12 cellular contexts compared by ENCODE assay signal in the genomic region with DNA sequence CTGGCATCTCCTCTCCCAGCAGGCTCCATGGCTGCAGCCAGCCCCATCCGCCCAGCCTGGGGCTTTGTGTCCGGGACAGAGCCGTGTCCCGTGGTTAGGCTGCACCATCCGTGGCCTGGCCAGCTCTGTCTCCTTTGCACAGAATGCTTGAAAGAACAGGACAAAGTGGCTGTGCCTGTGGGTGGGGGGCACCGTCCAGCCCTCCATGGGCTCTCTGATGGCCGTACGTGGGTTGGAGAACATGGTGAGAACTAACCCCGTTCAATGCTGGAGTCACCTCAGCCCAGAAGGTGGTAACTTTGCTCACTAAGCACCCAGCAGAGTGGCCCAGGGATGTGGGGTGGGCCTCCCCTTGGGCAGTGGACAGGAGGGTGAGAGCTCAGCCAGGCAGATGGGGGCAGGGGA. TPM values are rescaled to one million over a fixed set of nuclear protein-coding genes. Genes with fewer than 3 reads are reported as not detected.
DNase-seq lines count a peak whose midpoint lies in the region; ATAC-seq and TF ChIP-seq lines count a peak whose summit lies in the region.
"Had no signal": no experiment of that assay in that cellular context is flagged by ENCODE, and none has a peak within 500 bp of the region (broad histone marks: within the 10 kb centered on the region; RNA-seq: fewer than 3 reads in every experiment).

No MANE protein-coding gene starts in this region.

- H3K27ac ChIP-seq in VCaP (peak overlapping the region; percentile 89), caudate nucleus (ENCODE audit: low read depth, low read length) (no peak overlapping the region)

- ATAC-seq in GM18907 (IDR thresholded peaks at IDR 0.05; ENCODE audit: unreplicated experiment), result no peak

- peak; percentile 17 for DNase-seq in 8988T
- DNase-seq in Caco-2, result no peak
- DNase-seq in immature natural killer cell, result no peak
- DNase-seq in NAMALWA (ENCODE audit: low spot score), result no peak
- no peak for DNase-seq in H7
- no peak for DNase-seq in caudate nucleus (lab: John Stamatoyannopoulos, UW)
- DNase-seq: NCI-H2029; NK-92 treated with Interleukin-12 subunit alpha and Interleukin-12 subunit beta, amount 100 ng/mL, for 24 hours; stimulated activated CD4-positive, alpha-beta T cell treated with anti-CD3 and anti-CD28 coated beads, Interleukin-4, amount 100 ng/mL, for 4 hours had no signal

- no peaks in the 10 kb centered on the region for H3K27me3 Mint-ChIP-seq in Caco-2 (ENCODE audit: insufficient read depth, unreplicated experiment)
- H3K27me3 Mint-ChIP-seq in immature natural killer cell (ENCODE audit: low read depth in 3 of 3), result peaks cover 9 to 25% (median 13%) of the 10 kb centered on the region in 3 donors

- H3K9me3 Mint-ChIP-seq in Caco-2 (ENCODE audit: unreplicated experiment) (no peaks in the 10 kb centered on the region), immature natural killer cell (no peaks in the 10 kb centered on the region)

- POLR2A ChIA-PET in Caco-2 (lab: Charles Lee), result no interaction called here

- CTCF ChIA-PET in Caco-2 (lab: Charles Lee), result no interaction called here

- H3K4me1 Mint-ChIP-seq in Caco-2 (ENCODE audit: low read depth, unreplicated experiment) (peaks cover 10% of the 10 kb centered on the region), immature natural killer cell (peaks cover 22 to 45% of the 10 kb centered on the region in 2 donors)

- H3K4me1 ChIP-seq in Caco-2, result peaks cover 36% of the 10 kb centered on the region

- H3K36me3 Mint-ChIP-seq in Caco-2 (ENCODE audit: insufficient read depth, unreplicated experiment), result peaks cover 81% of the 10 kb centered on the region
- peaks cover 0 to 11% (median 0%) of the 10 kb centered on the region in 3 donors for H3K36me3 Mint-ChIP-seq in immature natural killer cell

- intact Hi-C loops in Caco-2 (cut with micrococcal nuclease; ENCODE audit: unreplicated experiment), result no loop called here

- no peaks in the 10 kb centered on the region for H3K9me3 ChIP-seq in Caco-2

- TF ChIP-seq CTCF in Caco-2 (IDR thresholded peaks at IDR 0.05; ENCODE audit: insufficient read depth in 1 of 2, low read depth in 1 of 2, low read length in 1 of 2, severe bottlenecking in 1 of 2, unreplicated experiment in 1 of 2) (no peak), VCaP (conservative IDR thresholded peaks at IDR 0.05) (no peak)

- BruUV-seq in Caco-2 (replicated peaks; lab: Mats Ljungman, UMichigan), result no TSS peak

- H3K36me3 ChIP-seq in Caco-2 (ENCODE audit: control insufficient read depth, insufficient read depth, low read length), result peaks cover 8% of the 10 kb centered on the region
- peaks cover 18% of the 10 kb centered on the region for H3K36me3 ChIP-seq in H7 (replicated peaks; ENCODE audit: control insufficient read depth, insufficient read depth, low read length)

- H3K27me3 ChIP-seq in Caco-2 (replicated peaks; ENCODE audit: control insufficient read depth, insufficient read depth, low read length) (no peaks in the 10 kb centered on the region), H7 (ENCODE audit: control insufficient read depth, insufficient read depth, low read length) (peaks cover 7% of the 10 kb centered on the region; the same call in 1 of the 2 replicates)

- H3K27ac Mint-ChIP-seq in Caco-2 (ENCODE audit: unreplicated experiment) (peak overlapping the region; percentile 70), immature natural killer cell (peak overlapping the region in 1 of 6 donors; percentile 45)

- H3K4me3 Mint-ChIP-seq in Caco-2 (ENCODE audit: unreplicated experiment), result peak overlapping the region; percentile 51
- H3K4me3 Mint-ChIP-seq in immature natural killer cell, result peak overlapping the region in 4 of 5 donors; percentile 21 to 99 (median 97)

- H3K4me3 ChIP-seq in Caco-2 (ENCODE audit: low read depth, low read length) (no peak overlapping the region), H7 (ENCODE audit: insufficient read depth, low read depth, low read length) (no peak overlapping the region)
- H3K4me3 ChIP-seq: lung had no signal

RNA-seq across cellular contexts. Expression of a gene that starts 2.8 kb away (rescaled TPM):
- 1,192 and 1,341 TPM in 2 replicates for total RNA-seq in Caco-2 (2022)
- 1,000 to 10,000 TPM; 1,383 to 2,244 (median 1,622) TPM for polyA plus RNA-seq in immature natural killer cell
- 1,494 and 1,693 TPM in 2 replicates for total RNA-seq in H7 (2014; rRNA removed; shearing (Covaris generic))

RNA-seq across cellular contexts. Expression of a gene that starts 8.9 kb away (rescaled TPM):
- 9.5 and 11.3 TPM in 2 replicates for total RNA-seq in Caco-2 (2022)
- under 1 TPM in 1 of 3 donors, not detected in 2; 0.06 TPM for polyA plus RNA-seq in immature natural killer cell
- 0.11 and 0.31 TPM in 2 replicates for total RNA-seq in H7 (2014; rRNA removed; shearing (Covaris generic))

RNA-seq across cellular contexts. Expression of a gene that starts 33.6 kb away (rescaled TPM):
- 165 and 180 TPM in 2 replicates for total RNA-seq in Caco-2 (2022)
- 10 to 100 TPM in 1 of 3 donors, 1 to 10 TPM in 2; 4.3 to 10.3 (median 8.0) TPM for polyA plus RNA-seq in immature natural killer cell
- 196 and 198 TPM in 2 replicates for total RNA-seq in H7 (2014; rRNA removed; shearing (Covaris generic))

RNA-seq across cellular contexts. Expression of a gene that starts 38.0 kb away (rescaled TPM):
- 41.9 and 45.4 TPM in 2 replicates for total RNA-seq in Caco-2 (2022)
- 10 to 100 TPM; 57.4 to 61.6 (median 61.2) TPM for polyA plus RNA-seq in immature natural killer cell
- total RNA-seq in H7 (2014; rRNA removed; shearing (Covaris generic)), result 57.2 and 75.3 TPM in 2 replicates

RNA-seq across cellular contexts. Expression of a gene that starts 39.7 kb away (rescaled TPM):
- total RNA-seq in Caco-2 (2022), result 67.3 and 75.7 TPM in 2 replicates
- 10 to 100 TPM in 2 of 3 donors, 1 to 10 TPM in 1; 7.9 to 16.5 (median 10.5) TPM for polyA plus RNA-seq in immature natural killer cell
- total RNA-seq in H7 (2014; rRNA removed; shearing (Covaris generic)), result 12.3 and 31.6 TPM in 2 replicates
